In the genomic region with DNA sequence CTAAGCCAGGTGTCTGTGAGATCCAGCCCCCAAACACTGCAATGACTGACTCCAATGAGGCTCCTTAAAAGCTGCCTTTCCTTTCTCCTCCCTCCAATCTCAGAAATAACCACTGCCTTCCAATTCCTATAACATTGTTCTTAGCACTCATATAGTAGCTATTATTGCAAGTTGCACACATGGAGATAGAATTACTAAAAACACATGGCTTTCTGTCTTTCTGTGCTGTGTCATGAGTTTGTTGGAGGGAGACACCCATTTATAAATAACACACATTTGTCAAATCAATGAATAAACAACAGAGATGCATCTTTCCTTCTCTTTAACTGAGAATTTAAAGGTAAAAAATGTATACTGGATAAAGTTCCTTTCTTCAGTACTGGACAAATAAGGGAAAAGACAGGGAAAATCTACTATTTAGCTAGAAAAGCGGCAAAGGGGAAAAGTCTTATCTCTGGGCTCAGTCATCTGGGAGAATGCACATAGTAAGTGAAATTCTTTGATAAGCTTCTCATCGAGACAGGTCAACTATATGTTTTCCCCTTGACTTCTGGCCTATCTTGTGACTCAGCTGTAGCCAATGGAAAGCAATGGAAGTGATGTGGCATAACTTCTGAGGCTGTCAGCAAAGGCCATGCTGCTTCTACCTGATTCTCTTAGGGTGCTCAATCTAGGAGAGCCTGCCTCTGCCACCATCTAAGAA, we compare ENCODE assay signal across 1 cellular context.
TF ChIP-seq lines count a peak whose summit lies in the region.

No MANE protein-coding gene starts in this region.

TF ChIP-seq in SK-N-SH, 30 proteins besides CTCF, POLR2A, EP300 and RAD21 (continued from another document):
- TF ChIP-seq CHD2 (IDR thresholded peaks at IDR 0.05; ENCODE audit: low read length, partially characterized antibody) = no peak
- peak; percentile 24; the same call in 1 of the 2 replicates for TF ChIP-seq FOSL2 (IDR thresholded peaks at IDR 0.05; ENCODE audit: borderline replicate concordance, low read depth)
